Comparison of ENCODE assay signal across 1 cellular context in the genomic region with DNA sequence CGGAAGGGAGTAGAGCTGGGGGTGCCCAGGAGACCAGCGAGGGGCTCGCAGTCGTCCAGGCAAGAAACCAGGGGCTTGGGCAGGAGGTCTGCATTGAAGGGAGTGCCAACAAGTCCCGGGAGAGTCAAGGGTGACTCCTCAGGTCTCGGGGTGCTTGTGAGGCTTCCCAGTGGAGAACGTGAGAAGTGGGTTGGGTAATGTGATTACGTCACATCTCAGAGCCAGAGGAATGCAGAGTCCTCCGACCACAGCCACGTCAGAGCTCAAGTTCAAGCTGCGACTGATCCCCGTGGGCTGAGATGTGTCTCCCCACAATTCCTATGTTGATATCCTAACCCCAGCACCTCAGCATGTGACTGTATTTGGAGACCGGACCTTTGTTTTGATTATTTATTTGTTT.
TF ChIP-seq lines count a peak whose summit lies in the region.

No MANE protein-coding gene starts in this region.

TF ChIP-seq in HepG2, 621 proteins besides CTCF, POLR2A, EP300 and RAD21 (continued from another document):
- TF ChIP-seq, protein P1, sequence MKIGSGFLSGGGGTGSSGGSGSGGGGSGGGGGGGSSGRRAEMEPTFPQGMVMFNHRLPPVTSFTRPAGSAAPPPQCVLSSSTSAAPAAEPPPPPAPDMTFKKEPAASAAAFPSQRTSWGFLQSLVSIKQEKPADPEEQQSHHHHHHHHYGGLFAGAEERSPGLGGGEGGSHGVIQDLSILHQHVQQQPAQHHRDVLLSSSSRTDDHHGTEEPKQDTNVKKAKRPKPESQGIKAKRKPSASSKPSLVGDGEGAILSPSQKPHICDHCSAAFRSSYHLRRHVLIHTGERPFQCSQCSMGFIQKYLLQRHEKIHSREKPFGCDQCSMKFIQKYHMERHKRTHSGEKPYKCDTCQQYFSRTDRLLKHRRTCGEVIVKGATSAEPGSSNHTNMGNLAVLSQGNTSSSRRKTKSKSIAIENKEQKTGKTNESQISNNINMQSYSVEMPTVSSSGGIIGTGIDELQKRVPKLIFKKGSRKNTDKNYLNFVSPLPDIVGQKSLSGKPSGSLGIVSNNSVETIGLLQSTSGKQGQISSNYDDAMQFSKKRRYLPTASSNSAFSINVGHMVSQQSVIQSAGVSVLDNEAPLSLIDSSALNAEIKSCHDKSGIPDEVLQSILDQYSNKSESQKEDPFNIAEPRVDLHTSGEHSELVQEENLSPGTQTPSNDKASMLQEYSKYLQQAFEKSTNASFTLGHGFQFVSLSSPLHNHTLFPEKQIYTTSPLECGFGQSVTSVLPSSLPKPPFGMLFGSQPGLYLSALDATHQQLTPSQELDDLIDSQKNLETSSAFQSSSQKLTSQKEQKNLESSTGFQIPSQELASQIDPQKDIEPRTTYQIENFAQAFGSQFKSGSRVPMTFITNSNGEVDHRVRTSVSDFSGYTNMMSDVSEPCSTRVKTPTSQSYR (CRISPR knock-in tag; IDR thresholded peaks at IDR 0.05; ENCODE audit: borderline replicate concordance), result no peak
- TF ChIP-seq, protein P2, sequence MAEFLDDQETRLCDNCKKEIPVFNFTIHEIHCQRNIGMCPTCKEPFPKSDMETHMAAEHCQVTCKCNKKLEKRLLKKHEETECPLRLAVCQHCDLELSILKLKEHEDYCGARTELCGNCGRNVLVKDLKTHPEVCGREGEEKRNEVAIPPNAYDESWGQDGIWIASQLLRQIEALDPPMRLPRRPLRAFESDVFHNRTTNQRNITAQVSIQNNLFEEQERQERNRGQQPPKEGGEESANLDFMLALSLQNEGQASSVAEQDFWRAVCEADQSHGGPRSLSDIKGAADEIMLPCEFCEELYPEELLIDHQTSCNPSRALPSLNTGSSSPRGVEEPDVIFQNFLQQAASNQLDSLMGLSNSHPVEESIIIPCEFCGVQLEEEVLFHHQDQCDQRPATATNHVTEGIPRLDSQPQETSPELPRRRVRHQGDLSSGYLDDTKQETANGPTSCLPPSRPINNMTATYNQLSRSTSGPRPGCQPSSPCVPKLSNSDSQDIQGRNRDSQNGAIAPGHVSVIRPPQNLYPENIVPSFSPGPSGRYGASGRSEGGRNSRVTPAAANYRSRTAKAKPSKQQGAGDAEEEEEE (CRISPR knock-in tag; IDR thresholded peaks at IDR 0.05; ENCODE audit: borderline replicate concordance), result no peak
- TF ChIP-seq CREB1 (IDR thresholded peaks at IDR 0.05) (peak; percentile 90), CREB1 (CRISPR knock-in tag; IDR thresholded peaks at IDR 0.05) (no peak), ZNF264 (CRISPR knock-in tag; IDR thresholded peaks at IDR 0.05) (no peak), HNRNPH1 (optimal IDR thresholded peaks at IDR 0.05; ENCODE audit: low read depth, low read length) (no peak), KDM3A (CRISPR knock-in tag; IDR thresholded peaks at IDR 0.05; ENCODE audit: low read depth) (no peak), ZNF616 (CRISPR knock-in tag; IDR thresholded peaks at IDR 0.05; ENCODE audit: low read depth) (no peak), ZNF143 (CRISPR knock-in tag; IDR thresholded peaks at IDR 0.05) (no peak), ZNF557 (CRISPR knock-in tag; IDR thresholded peaks at IDR 0.05) (no peak), CEBPB (IDR thresholded peaks at IDR 0.05; ENCODE audit: borderline replicate concordance, low read depth, low read length) (peak; percentile 62; the same call in 1 of the 2 replicates)
- TF ChIP-seq, protein P3, sequence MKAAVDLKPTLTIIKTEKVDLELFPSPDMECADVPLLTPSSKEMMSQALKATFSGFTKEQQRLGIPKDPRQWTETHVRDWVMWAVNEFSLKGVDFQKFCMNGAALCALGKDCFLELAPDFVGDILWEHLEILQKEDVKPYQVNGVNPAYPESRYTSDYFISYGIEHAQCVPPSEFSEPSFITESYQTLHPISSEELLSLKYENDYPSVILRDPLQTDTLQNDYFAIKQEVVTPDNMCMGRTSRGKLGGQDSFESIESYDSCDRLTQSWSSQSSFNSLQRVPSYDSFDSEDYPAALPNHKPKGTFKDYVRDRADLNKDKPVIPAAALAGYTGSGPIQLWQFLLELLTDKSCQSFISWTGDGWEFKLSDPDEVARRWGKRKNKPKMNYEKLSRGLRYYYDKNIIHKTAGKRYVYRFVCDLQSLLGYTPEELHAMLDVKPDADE (CRISPR knock-in tag; IDR thresholded peaks at IDR 0.05), result no peak
- TF ChIP-seq, protein P4, sequence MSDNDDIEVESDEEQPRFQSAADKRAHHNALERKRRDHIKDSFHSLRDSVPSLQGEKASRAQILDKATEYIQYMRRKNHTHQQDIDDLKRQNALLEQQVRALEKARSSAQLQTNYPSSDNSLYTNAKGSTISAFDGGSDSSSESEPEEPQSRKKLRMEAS (IDR thresholded peaks at IDR 0.05), result no peak
- TF ChIP-seq, protein P5, sequence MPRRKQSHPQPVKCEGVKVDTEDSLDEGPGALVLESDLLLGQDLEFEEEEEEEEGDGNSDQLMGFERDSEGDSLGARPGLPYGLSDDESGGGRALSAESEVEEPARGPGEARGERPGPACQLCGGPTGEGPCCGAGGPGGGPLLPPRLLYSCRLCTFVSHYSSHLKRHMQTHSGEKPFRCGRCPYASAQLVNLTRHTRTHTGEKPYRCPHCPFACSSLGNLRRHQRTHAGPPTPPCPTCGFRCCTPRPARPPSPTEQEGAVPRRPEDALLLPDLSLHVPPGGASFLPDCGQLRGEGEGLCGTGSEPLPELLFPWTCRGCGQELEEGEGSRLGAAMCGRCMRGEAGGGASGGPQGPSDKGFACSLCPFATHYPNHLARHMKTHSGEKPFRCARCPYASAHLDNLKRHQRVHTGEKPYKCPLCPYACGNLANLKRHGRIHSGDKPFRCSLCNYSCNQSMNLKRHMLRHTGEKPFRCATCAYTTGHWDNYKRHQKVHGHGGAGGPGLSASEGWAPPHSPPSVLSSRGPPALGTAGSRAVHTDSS (CRISPR knock-in tag; conservative IDR thresholded peaks at IDR 0.05), result no peak
- TF ChIP-seq, protein P6, sequence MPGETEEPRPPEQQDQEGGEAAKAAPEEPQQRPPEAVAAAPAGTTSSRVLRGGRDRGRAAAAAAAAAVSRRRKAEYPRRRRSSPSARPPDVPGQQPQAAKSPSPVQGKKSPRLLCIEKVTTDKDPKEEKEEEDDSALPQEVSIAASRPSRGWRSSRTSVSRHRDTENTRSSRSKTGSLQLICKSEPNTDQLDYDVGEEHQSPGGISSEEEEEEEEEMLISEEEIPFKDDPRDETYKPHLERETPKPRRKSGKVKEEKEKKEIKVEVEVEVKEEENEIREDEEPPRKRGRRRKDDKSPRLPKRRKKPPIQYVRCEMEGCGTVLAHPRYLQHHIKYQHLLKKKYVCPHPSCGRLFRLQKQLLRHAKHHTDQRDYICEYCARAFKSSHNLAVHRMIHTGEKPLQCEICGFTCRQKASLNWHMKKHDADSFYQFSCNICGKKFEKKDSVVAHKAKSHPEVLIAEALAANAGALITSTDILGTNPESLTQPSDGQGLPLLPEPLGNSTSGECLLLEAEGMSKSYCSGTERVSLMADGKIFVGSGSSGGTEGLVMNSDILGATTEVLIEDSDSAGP (CRISPR knock-in tag; IDR thresholded peaks at IDR 0.05; ENCODE audit: borderline replicate concordance), result no peak
